19 cellular contexts compared by ENCODE assay signal in the genomic region with DNA sequence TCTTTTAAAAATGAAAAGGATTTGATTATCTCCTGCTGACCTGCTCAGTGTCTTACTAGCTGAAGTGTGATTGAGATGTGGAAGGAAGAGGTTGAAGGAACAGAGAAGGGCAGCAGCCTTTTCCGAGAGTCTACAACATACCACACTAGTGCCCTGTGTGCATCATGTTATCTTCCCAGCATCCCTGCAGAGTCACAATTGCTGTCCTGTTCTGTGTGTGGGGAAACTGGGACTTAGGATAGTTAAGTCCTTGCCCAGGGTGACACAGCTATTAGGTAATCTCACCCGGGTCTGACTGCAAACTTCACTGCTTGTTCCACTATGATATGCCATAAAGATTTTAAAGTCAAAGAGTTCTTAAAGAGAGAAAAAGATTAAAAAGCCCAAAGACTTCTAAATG. TPM values are rescaled to one million over a fixed set of nuclear protein-coding genes. Genes with fewer than 3 reads are reported as not detected.
DNase-seq lines count a peak whose midpoint lies in the region; ATAC-seq, FAIRE-seq and TF ChIP-seq lines count a peak whose summit lies in the region.
"Had no signal": no experiment of that assay in that cellular context is flagged by ENCODE, and none has a peak within 500 bp of the region (broad histone marks: within the 10 kb centered on the region; RNA-seq: fewer than 3 reads in every experiment).

No MANE protein-coding gene starts in this region.

- H3K4me1 Mint-ChIP-seq in GM23338 (peaks cover 27% of the 10 kb centered on the region), H9 (peaks cover 24 to 30% of the 10 kb centered on the region in 2 experiments), nephron progenitor cell (peaks cover 2% of the 10 kb centered on the region)

- H3K36me3 ChIP-seq in GM23338 (ENCODE audit: insufficient read depth) (no peaks in the 10 kb centered on the region; the same call in 1 of the 2 replicates), K562 (ENCODE audit: control insufficient read depth, insufficient read depth, low read length) (peaks cover 84% of the 10 kb centered on the region), SK-N-SH (replicated peaks in 1 of 2; ENCODE audit: control insufficient read depth in 1 of 2, insufficient read depth in 2 of 2, low read length in 1 of 2) (peaks cover 16 to 31% of the 10 kb centered on the region in 2 experiments)

- no peak overlapping the region for H2BK12ac ChIP-seq in H9 (ENCODE audit: insufficient read length, low read depth, low read length)

- H3K23ac ChIP-seq in H9 (ENCODE audit: insufficient read length, low read depth, low read length) = no peak overlapping the region

- no peak overlapping the region for H3K56ac ChIP-seq in H9 (ENCODE audit: insufficient read length, low read depth, low read length)

- H3K27me3 Mint-ChIP-seq in GM23338 (ENCODE audit: insufficient read depth, low read depth, poor library complexity) = no peaks in the 10 kb centered on the region
- no peaks in the 10 kb centered on the region; the same call in 1 of the 2 replicates for H3K27me3 Mint-ChIP-seq in H9 (ENCODE audit: low read depth)
- no peaks in the 10 kb centered on the region for H3K27me3 Mint-ChIP-seq in nephron progenitor cell (ENCODE audit: low read depth, poor library complexity)
- H3K27me3 Mint-ChIP-seq: CD4-positive, alpha-beta memory T cell had no signal

- no peak overlapping the region for H2BK5ac ChIP-seq in H9 (ENCODE audit: insufficient read length, low read length)

- H2AK5ac ChIP-seq in H9 (ENCODE audit: insufficient read length, low read length) = no peak overlapping the region

- no peak overlapping the region for H3K4ac ChIP-seq in H9 (ENCODE audit: low read depth, low read length)

- H3K4me1 ChIP-seq in GM23338 (ENCODE audit: insufficient read depth) (peaks cover 16% of the 10 kb centered on the region), H9 (ENCODE audit: insufficient read depth, low read length) (peaks cover 3% of the 10 kb centered on the region), K562 (replicated peaks in 1 of 2; ENCODE audit: control insufficient read depth in 2 of 2, insufficient read depth in 2 of 2, low read length in 2 of 2) (peaks cover 0 to 12% of the 10 kb centered on the region in 2 experiments; a peak in 3 of 5 replicates), SK-N-SH (ENCODE audit: control insufficient read depth in 1 of 2, insufficient read depth in 2 of 2, low read depth in 1 of 2, low read length in 1 of 2) (no peaks in the 10 kb centered on the region)
- H3K4me1 ChIP-seq: HAP-1 had no signal

- no peaks in the 10 kb centered on the region for H3F3A ChIP-seq in GM23338 (replicated peaks; ENCODE audit: low read depth)
- no peaks in the 10 kb centered on the region for H3F3A ChIP-seq in SK-N-SH (replicated peaks; ENCODE audit: insufficient read depth)

- H3K27ac ChIP-seq in GM23338 (ENCODE audit: low read depth) = peak overlapping the region; percentile 30
- H3K27ac ChIP-seq in H9 (ENCODE audit: insufficient read length, low read depth, low read length) = no peak overlapping the region
- H3K27ac ChIP-seq in K562 (ENCODE audit: extremely low read depth, low read depth, low read length) = no peak overlapping the region
- no peak overlapping the region for H3K27ac ChIP-seq in SK-N-SH (ENCODE audit: low read depth in 2 of 2, low read length in 1 of 2)
- H3K27ac ChIP-seq: GM23248 had no signal

- no peak overlapping the region for H4K5ac ChIP-seq in H9 (ENCODE audit: insufficient read length, low read depth, low read length)

- no peaks in the 10 kb centered on the region for H3K9me1 ChIP-seq in K562 (ENCODE audit: control insufficient read depth, insufficient read depth, low read length)

- H2BK20ac ChIP-seq in H9 (ENCODE audit: low read depth, low read length, poor library complexity, severe bottlenecking) = no peak overlapping the region

- H3K9me3 ChIP-seq in H9 (ENCODE audit: control insufficient read depth, low read depth, low read length) = no peaks in the 10 kb centered on the region
- H3K9me3 ChIP-seq in K562 (replicated peaks; ENCODE audit: control insufficient read depth, insufficient read depth, low read depth, low read length) = no peaks in the 10 kb centered on the region
- no peaks in the 10 kb centered on the region for H3K9me3 ChIP-seq in SK-N-SH
- H3K9me3 ChIP-seq: HAP-1 had no signal

- in situ Hi-C loops in K562 (cut with MboI) = no loop called here

- H2AFZ ChIP-seq in GM23338 (no peak overlapping the region), H9 (ENCODE audit: low read length) (no peak overlapping the region), K562 (ENCODE audit: low read depth, low read length) (no peak overlapping the region), SK-N-SH (ENCODE audit: low read depth) (no peak overlapping the region)
- H2AFZ ChIP-seq: GM23248 had no signal

- H3K27ac Mint-ChIP-seq in GM23338 = peak overlapping the region; percentile 31; the same call in 1 of the 2 replicates
- peak overlapping the region in 2 of 3 experiments; percentile 14 to 16; a peak in 1 of 7 replicates for H3K27ac Mint-ChIP-seq in H9
- peak overlapping the region; percentile 20 for H3K27ac Mint-ChIP-seq in nephron progenitor cell
- H3K27ac Mint-ChIP-seq: HFFc6 had no signal

- no peak for TF ChIP-seq CTCF in GM23338 (conservative IDR thresholded peaks at IDR 0.05; ENCODE audit: low read depth in 2 of 2)
- TF ChIP-seq CTCF in H9 (conservative IDR thresholded peaks at IDR 0.05) = no peak
- TF ChIP-seq CTCF in K562 (IDR thresholded peaks at IDR 0.05 in 2 of 3, conservative IDR thresholded peaks at IDR 0.05 in 1 of 3; ENCODE audit: insufficient read depth in 2 of 3, low read depth in 1 of 3, low read length in 3 of 3) = no peak
- no peak for TF ChIP-seq CTCF in nephron progenitor cell (IDR thresholded peaks at IDR 0.05)
- TF ChIP-seq CTCF in SK-N-SH (IDR thresholded peaks at IDR 0.05) = no peak

- POLR2A ChIA-PET in K562 (lab: Yijun Ruan, JAX) = interaction anchor here (0.7 to 11.5 kb wide), 9 partner anchors 11 to 111 kb away, joined by 3 to 156 read pairs (median 7); a partner anchor contains a TSS
- POLR2A ChIA-PET in SK-N-SH (lab: Yijun Ruan, JAX) = no interaction called here

- H3K4me3 ChIP-seq in GM23338 (no peak overlapping the region), K562 (no peak overlapping the region), SK-N-SH (ENCODE audit: low read depth in 2 of 2, low read length in 1 of 2) (no peak overlapping the region)
- H3K4me3 ChIP-seq: GM23248, HAP-1 had no signal

- no peaks in the 10 kb centered on the region for H3K9me3 Mint-ChIP-seq in GM23338
- H3K9me3 Mint-ChIP-seq in H9 = no peaks in the 10 kb centered on the region
- no peaks in the 10 kb centered on the region for H3K9me3 Mint-ChIP-seq in nephron progenitor cell
- H3K9me3 Mint-ChIP-seq: CD4-positive, alpha-beta memory T cell; HFFc6 had no signal

- no peaks in the 10 kb centered on the region for H3K23me2 ChIP-seq in H9 (ENCODE audit: insufficient read length, low read depth, low read length, poor library complexity, severe bottlenecking)

- H3K9me2 ChIP-seq in GM23338 (ENCODE audit: insufficient read depth) = no peaks in the 10 kb centered on the region
- no peaks in the 10 kb centered on the region for H3K9me2 ChIP-seq in SK-N-SH

- ATAC-seq in GM23338 (peak; percentile 43; the same call in 1 of the 3 replicates), K562 (peak; percentile 17), GM19452 (IDR thresholded peaks at IDR 0.05; ENCODE audit: unreplicated experiment) (no peak)

- H3K14ac ChIP-seq in H9 (ENCODE audit: insufficient read depth, low read length) = no peak overlapping the region; the same call in 1 of the 2 replicates

- no peak overlapping the region for H3T11ph ChIP-seq in H9 (ENCODE audit: low read length)

- peaks cover 9% of the 10 kb centered on the region; the same call in 2 of the 3 replicates for H3K36me3 Mint-ChIP-seq in GM23338 (ENCODE audit: low read depth)
- H3K36me3 Mint-ChIP-seq in H9 (ENCODE audit: insufficient read depth in 1 of 3, low read depth in 3 of 3) = peaks cover 2 to 36% (median 20%) of the 10 kb centered on the region in 3 experiments; a peak in 6 of 7 replicates
- peaks cover 39% of the 10 kb centered on the region for H3K36me3 Mint-ChIP-seq in nephron progenitor cell (ENCODE audit: low read depth)

- no peak overlapping the region for H3K18ac ChIP-seq in H9 (ENCODE audit: insufficient read length, low read depth, low read length)

- H4K20me1 ChIP-seq in GM23338 (replicated peaks; ENCODE audit: insufficient read depth) = no peaks in the 10 kb centered on the region
- H4K20me1 ChIP-seq in H9 (ENCODE audit: control insufficient read depth, insufficient read depth, insufficient read length) = no peaks in the 10 kb centered on the region
- no peaks in the 10 kb centered on the region; the same call in 1 of the 2 replicates for H4K20me1 ChIP-seq in K562 (replicated peaks; ENCODE audit: control insufficient read depth, insufficient read depth, low read length)
- H4K20me1 ChIP-seq in SK-N-SH (ENCODE audit: insufficient read depth) = no peaks in the 10 kb centered on the region

- peak overlapping the region; percentile 7; the same call in 1 of the 2 replicates for H3K4me2 ChIP-seq in GM23338
- no peak overlapping the region for H3K4me2 ChIP-seq in H9 (ENCODE audit: insufficient read depth, insufficient read length, low read length)
- H3K4me2 ChIP-seq in K562 (ENCODE audit: insufficient read depth, low read length) = no peak overlapping the region
- no peak overlapping the region for H3K4me2 ChIP-seq in SK-N-SH

- H3K4me3 Mint-ChIP-seq in GM23338 (no peak overlapping the region), H9 (no peak overlapping the region), nephron progenitor cell (no peak overlapping the region)
- H3K4me3 Mint-ChIP-seq: CD4-positive, alpha-beta memory T cell; HFFc6 had no signal

- H3K27me3 ChIP-seq in GM23338 (ENCODE audit: insufficient read depth) (no peaks in the 10 kb centered on the region), H9 (ENCODE audit: insufficient read depth, low read length) (no peaks in the 10 kb centered on the region), K562 (ENCODE audit: control insufficient read depth in 2 of 2, insufficient read depth in 2 of 2, low read length in 2 of 2) (no peaks in the 10 kb centered on the region), SK-N-SH (ENCODE audit: insufficient read depth) (no peaks in the 10 kb centered on the region)

- no peak for DNase-seq in GM23338 (ENCODE audit: low spot score)
- DNase-seq in H9 = no peak
- peak in 1 of 4 experiments; percentile 66 for DNase-seq in K562 (ENCODE audit: extremely low read depth in 1 of 4, low spot score in 3 of 4)
- no peak for DNase-seq in nephron progenitor cell
- no peak for DNase-seq in SK-N-SH
- DNase-seq in LoVo (ENCODE audit: low spot score) = no peak
- DNase-seq: C1 segment of cervical spinal cord; Calu3; CD4-positive, alpha-beta memory T cell; COR-L47; DMS53; DMS79 treated with DMSO at 0.1 percent for 48 hours; GF-D8; GM23248; HFFc6 had no signal

- no peak overlapping the region for H4K91ac ChIP-seq in H9 (ENCODE audit: insufficient read length, low read depth, low read length)

- no peak for TF ChIP-seq POLR2A in K562 (conservative IDR thresholded peaks at IDR 0.05)

- no TSS peak for BruUV-seq in K562 (replicated peaks; lab: Mats Ljungman, UMichigan)

- no peak overlapping the region for H2BK120ac ChIP-seq in H9 (ENCODE audit: low read depth, low read length, poor library complexity, severe bottlenecking)

- H3K79me1 ChIP-seq in H9 (ENCODE audit: insufficient read depth, low read depth, low read length, poor library complexity, severe bottlenecking) = no peaks in the 10 kb centered on the region

- no peak for FAIRE-seq in K562 (lab: Jason Lieb, UNC)
- FAIRE-seq: GM12891, GM18507 had no signal

- no peak for TF ChIP-seq EP300 in K562 (IDR thresholded peaks at IDR 0.05; ENCODE audit: low read length)
- TF ChIP-seq EP300 in SK-N-SH (IDR thresholded peaks at IDR 0.05; ENCODE audit: borderline replicate concordance in 1 of 2, low read depth in 1 of 2, low read length in 1 of 2) = no peak

- no CpG with 5 or more reads among the region's 2 CpGs for WGBS in H9 (ENCODE audit: extremely low coverage, insufficient read length, low lambda C conversion rate)
- 57% methylated on average over 2 of the region's 2 CpGs for WGBS in K562 (ENCODE audit: insufficient coverage, low coverage, missing lambda C conversion rate)
- 85% methylated on average over 2 of the region's 2 CpGs for WGBS in SK-N-SH (ENCODE audit: low lambda C conversion rate)

- H3K9ac ChIP-seq in H9 (ENCODE audit: extremely low read depth, insufficient read length, low read length) (no peak overlapping the region), K562 (ENCODE audit: insufficient read depth in 1 of 2, low read depth in 2 of 2, low read length in 2 of 2) (no peak overlapping the region), SK-N-SH (no peak overlapping the region)
- H3K9ac ChIP-seq: GM23248 had no signal

- intact Hi-C loops in K562 (cut with micrococcal nuclease) = no loop called here

- CTCF ChIA-PET in K562 (lab: Yijun Ruan, JAX; ENCODE audit: low intra/inter-chr PET ratio) = no interaction called here
- CTCF ChIA-PET in SK-N-SH (lab: Yijun Ruan, JAX) = interaction anchor here (1.6 kb wide), 1 partner anchor 116 kb away, joined by 6 read pairs; no protein-coding TSS in a partner anchor

- TF ChIP-seq RAD21 in K562 (CRISPR knock-in tag; conservative IDR thresholded peaks at IDR 0.05 in 1 of 2, IDR thresholded peaks at IDR 0.05 in 1 of 2) (no peak), SK-N-SH (IDR thresholded peaks at IDR 0.05; ENCODE audit: low read length) (no peak)

- no peak overlapping the region for H4K8ac ChIP-seq in H9 (replicated peaks; ENCODE audit: insufficient read length, low read depth, low read length)

- H2BK15ac ChIP-seq in H9 (ENCODE audit: low read depth, low read length) = no peak overlapping the region

- no peaks in the 10 kb centered on the region for H3K79me2 ChIP-seq in GM23338 (replicated peaks; ENCODE audit: insufficient read depth)
- no peaks in the 10 kb centered on the region for H3K79me2 ChIP-seq in H9 (ENCODE audit: insufficient read depth, low read length)
- H3K79me2 ChIP-seq in K562 (ENCODE audit: control insufficient read depth, insufficient read depth, low read length) = no peaks in the 10 kb centered on the region
- no peaks in the 10 kb centered on the region for H3K79me2 ChIP-seq in SK-N-SH (ENCODE audit: insufficient read depth)

RNA-seq across cellular contexts. Expression of a gene that starts 55.8 kb away (rescaled TPM):
- total RNA-seq in GM23338 (2014; rRNA removed; shearing (Covaris generic)) = 2.1 and 2.2 TPM in 2 replicates
- 0.57 and 0.75 TPM in 2 replicates for polyA plus RNA-seq in GM23338 (2016; fragmentation: Nextera tagmentation; extraction: Ambion mirVana)
- 1.9 and 2.1 TPM in 2 replicates for total RNA-seq in H9 (2021)
- 38.6 and 86.5 TPM in 2 replicates for total RNA-seq in K562 (2011; cell fraction: chromatin; rRNA removed; ENCODE audit: low replicate concordance)
- 61.2 and 70.5 TPM in 2 replicates for total RNA-seq in K562 (2011; cell fraction: nucleolus; rRNA removed)
- total RNA-seq in K562 (2011; cell fraction: nucleoplasm; rRNA removed) = 59.7 and 74.0 TPM in 2 replicates
- total RNA-seq in K562 (2014; rRNA removed) = 55.5 and 85.8 TPM in 2 replicates
- total RNA-seq in K562 (2014; rRNA removed; fragmentation: Illumina TruSeq; extraction: Trizol) = 23.7 and 28.6 TPM in 2 replicates
- total RNA-seq in K562 (2015; rRNA removed; fragmentation: Illumina TruSeq; extraction: Trizol) = 55.6 and 55.9 TPM in 2 replicates
- total RNA-seq in K562 (2021) = 103 and 105 TPM in 2 replicates
- 29.9 and 50.1 TPM in 2 replicates for polyA plus RNA-seq in K562 (2011; rRNA removed)
- 60.0 and 102 TPM in 2 replicates for polyA plus RNA-seq in K562 (2011; cell fraction: cytosol; rRNA removed)
- 43.9 and 60.4 TPM in 2 replicates for polyA plus RNA-seq in K562 (2011; cell fraction: nucleus; rRNA removed)
- 66.9 and 81.0 TPM in 2 replicates for polyA plus RNA-seq in K562 (2012)
- 65.0 and 68.7 TPM in 2 replicates for polyA plus RNA-seq in K562 (2014; fragmentation: Illumina TruSeq; extraction: Trizol)
- 1 to 10 TPM in 1 of 2 experiments, under 1 TPM in 1; 0.56 to 1.2 TPM for polyA plus RNA-seq in K562 (2014; fragmentation: Nextera tagmentation; extraction: Ambion mirVana)
- 55.2 and 59.6 TPM in 2 replicates for polyA plus RNA-seq in K562 (2014; rRNA removed)
- 23.2 and 33.4 TPM in 2 replicates for polyA minus RNA-seq in K562 (2011; rRNA and poly(A)+ RNA removed)
- 57.5 and 69.4 TPM in 2 replicates for polyA minus RNA-seq in K562 (2011; cell fraction: cytosol; rRNA and poly(A)+ RNA removed)
- polyA minus RNA-seq in K562 (2011; cell fraction: nucleus; rRNA and poly(A)+ RNA removed) = 13.3 and 20.8 TPM in 2 replicates
- 1.0 and 1.5 TPM in 2 replicates for polyA plus RNA-seq in SK-N-SH (2012; rRNA removed)
- polyA plus RNA-seq in SK-N-SH (2012; cell fraction: cytosol; rRNA removed) = 0.37 and 1.1 TPM in 2 replicates
- polyA plus RNA-seq in SK-N-SH (2012; cell fraction: nucleus; rRNA removed) = 1.00 and 1.3 TPM in 2 replicates
- total RNA-seq: Calu3 had no signal
